1 cellular context compared by ENCODE assay signal in genomic region chr1:154148787-154149186, GRCh38.
A peak's percentile ranks its signal among the peaks of the same experiment; 100 is the strongest.
TF ChIP-seq lines count a peak whose summit lies in the region.

No MANE protein-coding gene starts in this region.

TF ChIP-seq in K562, 482 proteins besides CTCF, POLR2A, EP300 and RAD21 (continues in another document):
- TF ChIP-seq HMBOX1 (IDR thresholded peaks at IDR 0.05) = peak; percentile 81
- no peak for TF ChIP-seq ZBTB40 (IDR thresholded peaks at IDR 0.05)
- TF ChIP-seq ZBTB40 (CRISPR knock-in tag; IDR thresholded peaks at IDR 0.05) = no peak
- TF ChIP-seq EHMT2 (IDR thresholded peaks at IDR 0.05) = no peak
- TF ChIP-seq MCM7 (IDR thresholded peaks at IDR 0.05) = no peak
- no peak for TF ChIP-seq GMEB1 (CRISPR knock-in tag; IDR thresholded peaks at IDR 0.05)
- no peak for TF ChIP-seq ZBED1 (IDR thresholded peaks at IDR 0.05)
- no peak for TF ChIP-seq MAFF (IDR thresholded peaks at IDR 0.05; ENCODE audit: low read length)
- no peak for TF ChIP-seq MTA3 (IDR thresholded peaks at IDR 0.05; ENCODE audit: borderline replicate concordance)
- TF ChIP-seq, protein P1, sequence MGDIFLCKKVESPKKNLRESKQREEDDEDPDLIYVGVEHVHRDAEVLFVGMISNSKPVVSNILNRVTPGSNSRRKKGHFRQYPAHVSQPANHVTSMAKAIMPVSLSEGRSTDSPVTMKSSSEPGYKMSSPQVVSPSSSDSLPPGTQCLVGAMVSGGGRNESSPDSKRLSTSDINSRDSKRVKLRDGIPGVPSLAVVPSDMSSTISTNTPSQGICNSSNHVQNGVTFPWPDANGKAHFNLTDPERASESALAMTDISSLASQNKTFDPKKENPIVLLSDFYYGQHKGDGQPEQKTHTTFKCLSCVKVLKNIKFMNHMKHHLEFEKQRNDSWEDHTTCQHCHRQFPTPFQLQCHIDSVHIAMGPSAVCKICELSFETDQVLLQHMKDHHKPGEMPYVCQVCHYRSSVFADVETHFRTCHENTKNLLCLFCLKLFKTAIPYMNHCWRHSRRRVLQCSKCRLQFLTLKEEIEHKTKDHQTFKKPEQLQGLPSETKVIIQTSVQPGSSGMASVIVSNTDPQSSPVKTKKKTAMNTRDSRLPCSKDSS (IDR thresholded peaks at IDR 0.05; ENCODE audit: low read depth, partially characterized antibody) = no peak
- TF ChIP-seq TEAD1 (CRISPR knock-in tag; IDR thresholded peaks at IDR 0.05) = no peak
- no peak for TF ChIP-seq HES1 (IDR thresholded peaks at IDR 0.05; ENCODE audit: low read depth)
- TF ChIP-seq MCM5 (IDR thresholded peaks at IDR 0.05; ENCODE audit: low read depth) = no peak
- TF ChIP-seq CBFA2T3 (IDR thresholded peaks at IDR 0.05) = no peak
- TF ChIP-seq E2F3 (CRISPR knock-in tag; IDR thresholded peaks at IDR 0.05) = no peak
- TF ChIP-seq BRF2 (IDR thresholded peaks at IDR 0.05; ENCODE audit: borderline replicate concordance, insufficient read depth, insufficient read length) = no peak
- TF ChIP-seq ZNF584 (CRISPR knock-in tag; IDR thresholded peaks at IDR 0.05; ENCODE audit: low read depth) = no peak
- no peak for TF ChIP-seq MTA1 (IDR thresholded peaks at IDR 0.05; ENCODE audit: borderline replicate concordance)
- no peak for TF ChIP-seq E2F1 (CRISPR knock-in tag; IDR thresholded peaks at IDR 0.05)
- TF ChIP-seq CREB3L1 (IDR thresholded peaks at IDR 0.05; ENCODE audit: borderline replicate concordance, low read depth) = no peak
- no peak for TF ChIP-seq ZNF507 (tag; conservative IDR thresholded peaks at IDR 0.05)
- TF ChIP-seq, protein P2, sequence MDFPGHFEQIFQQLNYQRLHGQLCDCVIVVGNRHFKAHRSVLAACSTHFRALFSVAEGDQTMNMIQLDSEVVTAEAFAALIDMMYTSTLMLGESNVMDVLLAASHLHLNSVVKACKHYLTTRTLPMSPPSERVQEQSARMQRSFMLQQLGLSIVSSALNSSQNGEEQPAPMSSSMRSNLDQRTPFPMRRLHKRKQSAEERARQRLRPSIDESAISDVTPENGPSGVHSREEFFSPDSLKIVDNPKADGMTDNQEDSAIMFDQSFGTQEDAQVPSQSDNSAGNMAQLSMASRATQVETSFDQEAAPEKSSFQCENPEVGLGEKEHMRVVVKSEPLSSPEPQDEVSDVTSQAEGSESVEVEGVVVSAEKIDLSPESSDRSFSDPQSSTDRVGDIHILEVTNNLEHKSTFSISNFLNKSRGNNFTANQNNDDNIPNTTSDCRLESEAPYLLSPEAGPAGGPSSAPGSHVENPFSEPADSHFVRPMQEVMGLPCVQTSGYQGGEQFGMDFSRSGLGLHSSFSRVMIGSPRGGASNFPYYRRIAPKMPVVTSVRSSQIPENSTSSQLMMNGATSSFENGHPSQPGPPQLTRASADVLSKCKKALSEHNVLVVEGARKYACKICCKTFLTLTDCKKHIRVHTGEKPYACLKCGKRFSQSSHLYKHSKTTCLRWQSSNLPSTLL (IDR thresholded peaks at IDR 0.05) = no peak
- TF ChIP-seq, protein P3, sequence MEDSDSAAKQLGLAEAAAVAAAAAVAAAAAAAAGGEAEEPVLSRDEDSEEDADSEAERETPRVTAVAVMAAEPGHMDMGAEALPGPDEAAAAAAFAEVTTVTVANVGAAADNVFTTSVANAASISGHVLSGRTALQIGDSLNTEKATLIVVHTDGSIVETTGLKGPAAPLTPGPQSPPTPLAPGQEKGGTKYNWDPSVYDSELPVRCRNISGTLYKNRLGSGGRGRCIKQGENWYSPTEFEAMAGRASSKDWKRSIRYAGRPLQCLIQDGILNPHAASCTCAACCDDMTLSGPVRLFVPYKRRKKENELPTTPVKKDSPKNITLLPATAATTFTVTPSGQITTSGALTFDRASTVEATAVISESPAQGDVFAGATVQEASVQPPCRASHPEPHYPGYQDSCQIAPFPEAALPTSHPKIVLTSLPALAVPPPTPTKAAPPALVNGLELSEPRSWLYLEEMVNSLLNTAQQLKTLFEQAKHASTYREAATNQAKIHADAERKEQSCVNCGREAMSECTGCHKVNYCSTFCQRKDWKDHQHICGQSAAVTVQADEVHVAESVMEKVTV (CRISPR knock-in tag; IDR thresholded peaks at IDR 0.05) = no peak
- TF ChIP-seq DIDO1 (tag; IDR thresholded peaks at IDR 0.05; ENCODE audit: low read depth) = no peak
- no peak for TF ChIP-seq GTF2A2 (tag; IDR thresholded peaks at IDR 0.05)
- no peak for TF ChIP-seq U2AF1 (optimal IDR thresholded peaks at IDR 0.05; ENCODE audit: low read depth, low read length)
- no peak for TF ChIP-seq LEF1 (IDR thresholded peaks at IDR 0.05)
- TF ChIP-seq NFXL1 (CRISPR knock-in tag; IDR thresholded peaks at IDR 0.05) = no peak
- TF ChIP-seq DPF2 (IDR thresholded peaks at IDR 0.05) = 0 out of 2 replicates have a peak, but pooled peaks have one; percentile 19
- TF ChIP-seq ZNF384 (IDR thresholded peaks at IDR 0.05; ENCODE audit: low read depth, low read length) = peak; percentile 88
- no peak for TF ChIP-seq HEY1 (CRISPR knock-in tag; IDR thresholded peaks at IDR 0.05; ENCODE audit: borderline replicate concordance)
- TF ChIP-seq RBM25 (IDR thresholded peaks at IDR 0.05; ENCODE audit: low read depth, low read length, severe bottlenecking) = no peak
- no peak for TF ChIP-seq HMG20B (CRISPR knock-in tag; IDR thresholded peaks at IDR 0.05)
- no peak for TF ChIP-seq TRIM25 (IDR thresholded peaks at IDR 0.05; ENCODE audit: borderline replicate concordance)
- TF ChIP-seq ZNF3 (CRISPR knock-in tag; IDR thresholded peaks at IDR 0.05) = no peak
- 0 out of 2 replicates have a peak, but pooled peaks have one; percentile 34 for TF ChIP-seq ZNF316 (IDR thresholded peaks at IDR 0.05)
